In genomic region chr15:67370206-67370954, GRCh38 we compare ENCODE assay signal across 1 cellular context.
TF ChIP-seq lines count a peak whose summit lies in the region.

No MANE protein-coding gene starts in this region.

TF ChIP-seq in K562, 482 proteins besides CTCF, POLR2A, EP300 and RAD21 (continued from another document and continues in another):
- TF ChIP-seq PBX2 (CRISPR knock-in tag; IDR thresholded peaks at IDR 0.05; ENCODE audit: low read depth): no peak
- no peak for TF ChIP-seq PBX2 (tag; conservative IDR thresholded peaks at IDR 0.05; ENCODE audit: low read depth)
- TF ChIP-seq ZKSCAN8 (CRISPR knock-in tag; IDR thresholded peaks at IDR 0.05): no peak
- no peak for TF ChIP-seq CREB3L1 (IDR thresholded peaks at IDR 0.05; ENCODE audit: borderline replicate concordance, low read depth)
- TF ChIP-seq PCBP2 (IDR thresholded peaks at IDR 0.05; ENCODE audit: low read depth, low read length, poor library complexity, severe bottlenecking): no peak
- no peak for TF ChIP-seq MBD1 (CRISPR knock-in tag; IDR thresholded peaks at IDR 0.05)
- TF ChIP-seq MCM5 (IDR thresholded peaks at IDR 0.05; ENCODE audit: low read depth): no peak
- TF ChIP-seq ZNF76 (CRISPR knock-in tag; IDR thresholded peaks at IDR 0.05; ENCODE audit: borderline replicate concordance): no peak
- no peak for TF ChIP-seq ZNF583 (CRISPR knock-in tag; IDR thresholded peaks at IDR 0.05)
- no peak for TF ChIP-seq HDGF (IDR thresholded peaks at IDR 0.05)
- peak; percentile 17; the same call in 1 of the 2 replicates for TF ChIP-seq TEAD4 (IDR thresholded peaks at IDR 0.05; ENCODE audit: low read length)
- TF ChIP-seq TEAD4 (CRISPR knock-in tag; IDR thresholded peaks at IDR 0.05; ENCODE audit: borderline replicate concordance): no peak
- no peak for TF ChIP-seq ZNF655 (CRISPR knock-in tag; IDR thresholded peaks at IDR 0.05)
- no peak for TF ChIP-seq MITF (IDR thresholded peaks at IDR 0.05)
- TF ChIP-seq ZNF780A (CRISPR knock-in tag; IDR thresholded peaks at IDR 0.05): no peak
- no peak for TF ChIP-seq TCF7 (IDR thresholded peaks at IDR 0.05; ENCODE audit: borderline replicate concordance)
- no peak for TF ChIP-seq MED1 (CRISPR knock-in tag; IDR thresholded peaks at IDR 0.05; ENCODE audit: borderline replicate concordance)
- no peak for TF ChIP-seq FOXK1 (CRISPR knock-in tag; IDR thresholded peaks at IDR 0.05; ENCODE audit: borderline replicate concordance)
- no peak for TF ChIP-seq COPS2 (conservative IDR thresholded peaks at IDR 0.05)
- no peak for TF ChIP-seq HNRNPH1 (optimal IDR thresholded peaks at IDR 0.05; ENCODE audit: low read depth, low read length)
- no peak for TF ChIP-seq ZNF175 (CRISPR knock-in tag; IDR thresholded peaks at IDR 0.05; ENCODE audit: low read depth)
- no peak for TF ChIP-seq ZNF79 (CRISPR knock-in tag; IDR thresholded peaks at IDR 0.05; ENCODE audit: low read depth)
- no peak for TF ChIP-seq ESRRB (CRISPR knock-in tag; IDR thresholded peaks at IDR 0.05; ENCODE audit: borderline replicate concordance)
- no peak for TF ChIP-seq ZNF134 (CRISPR knock-in tag; conservative IDR thresholded peaks at IDR 0.05)
- TF ChIP-seq FOXP1 (CRISPR knock-in tag; IDR thresholded peaks at IDR 0.05): no peak
- peak; percentile 18 for TF ChIP-seq TAF9B (IDR thresholded peaks at IDR 0.05; ENCODE audit: partially characterized antibody)
- no peak for TF ChIP-seq SMC3 (conservative IDR thresholded peaks at IDR 0.05; ENCODE audit: insufficient read depth, low read depth, low read length)
- TF ChIP-seq BACH1 (tag; IDR thresholded peaks at IDR 0.05): no peak
- no peak for TF ChIP-seq SRSF7 (optimal IDR thresholded peaks at IDR 0.05; ENCODE audit: low read depth, low read length)
- TF ChIP-seq SIRT6 (IDR thresholded peaks at IDR 0.05; ENCODE audit: low read depth, low read length): no peak
- TF ChIP-seq BCLAF1 (IDR thresholded peaks at IDR 0.05; ENCODE audit: borderline replicate concordance in 1 of 2, control insufficient read depth in 1 of 2, low read depth in 2 of 2, low read length in 1 of 2): no peak
- TF ChIP-seq MAFF (IDR thresholded peaks at IDR 0.05; ENCODE audit: low read length): peak; percentile 51; the same call in 1 of the 2 replicates
- TF ChIP-seq SRF (CRISPR knock-in tag; IDR thresholded peaks at IDR 0.05): peak in 1 of 2 experiments; percentile 72; a peak in 2 of 4 replicates
- TF ChIP-seq THRAP3 (IDR thresholded peaks at IDR 0.05; ENCODE audit: borderline replicate concordance): no peak
- no peak for TF ChIP-seq HES1 (IDR thresholded peaks at IDR 0.05; ENCODE audit: low read depth)
- TF ChIP-seq CHAMP1 (IDR thresholded peaks at IDR 0.05): no peak
- no peak for TF ChIP-seq ARHGAP35 (IDR thresholded peaks at IDR 0.05; ENCODE audit: partially characterized antibody)
- peak; percentile 81 for TF ChIP-seq ZNF592 (IDR thresholded peaks at IDR 0.05)
- TF ChIP-seq GABPB2 (CRISPR knock-in tag; conservative IDR thresholded peaks at IDR 0.05): no peak
- no peak for TF ChIP-seq HINFP (tag; conservative IDR thresholded peaks at IDR 0.05; ENCODE audit: low read depth)
- no peak for TF ChIP-seq CBX5 (IDR thresholded peaks at IDR 0.05; ENCODE audit: borderline replicate concordance, low read depth)
- TF ChIP-seq NR2F6 (CRISPR knock-in tag; IDR thresholded peaks at IDR 0.05): no peak
- TF ChIP-seq TBP (optimal IDR thresholded peaks at IDR 0.05; ENCODE audit: low read depth, low read length): no peak
- no peak for TF ChIP-seq HLTF (IDR thresholded peaks at IDR 0.05)
